ENCODE assay signal across 21 cellular contexts in genomic region chr2:28477645-28478044, GRCh38. TPM values are rescaled to one million over a fixed set of nuclear protein-coding genes. Genes with fewer than 3 reads are reported as not detected.
A peak's percentile ranks its signal among the peaks of the same experiment; 100 is the strongest.
DNase-seq lines count a peak whose midpoint lies in the region; ATAC-seq, FAIRE-seq and TF ChIP-seq lines count a peak whose summit lies in the region.
"Had no signal": no experiment of that assay in that cellular context is flagged by ENCODE, and none has a peak within 500 bp of the region (broad histone marks: within the 10 kb centered on the region; RNA-seq: fewer than 3 reads in every experiment).

No MANE protein-coding gene starts in this region.

- ATAC-seq in A549 = peak; percentile 31 to 55; a peak in 3 of 6 replicates
- peak; percentile 16 for ATAC-seq in stimulated activated memory B cell treated with anti-CD40 and anti-IgM and Interleukin-4, amounts not matched to agents 10 μg/mL and 1 μg/mL and 100 μg/mL, for 72 hours
- ATAC-seq: HepG2 had no signal

- H3K79me2 ChIP-seq in KMS-11 (ENCODE audit: insufficient read depth, low read depth) = no peaks in the 10 kb centered on the region
- no peaks in the 10 kb centered on the region for H3K79me2 ChIP-seq in GM23248 (ENCODE audit: insufficient read depth)

- peaks cover 13% of the 10 kb centered on the region for H3K27me3 Mint-ChIP-seq in stimulated activated memory B cell treated with anti-CD40 and anti-IgM and Interleukin-4, amounts not matched to agents 10 μg/mL and 1 μg/mL and 100 μg/mL, for 72 hours
- H3K27me3 Mint-ChIP-seq in activated T-helper 2 cell treated with anti-CD3 and anti-CD28 coated beads, Interferon-gamma antibody, Interleukin-2, Interleukin-4, amounts not matched to agents 10 μg/mL and 5 μg/mL and 100 μg/mL, durations not matched to agents 14 hours and 24 hours and 36 hours (ENCODE audit: low read depth) = peaks cover 5% of the 10 kb centered on the region
- H3K27me3 Mint-ChIP-seq: CD4-positive, alpha-beta T cell had no signal

- no peak for TF ChIP-seq EP300 in A549 (IDR thresholded peaks at IDR 0.05)

- no peak overlapping the region for H3K4me2 ChIP-seq in A549
- H3K4me2 ChIP-seq in KMS-11 = no peak overlapping the region; the same call in 1 of the 2 replicates
- H3K4me2 ChIP-seq in GM23248 (ENCODE audit: unreplicated experiment) = no peak overlapping the region

- H3K9ac ChIP-seq in KMS-11 (no peak overlapping the region), GM23248 (no peak overlapping the region)

- in situ Hi-C loops in GM23248 (cut with MboI) = no loop called here

- no peaks in the 10 kb centered on the region for H4K20me1 ChIP-seq in KMS-11 (ENCODE audit: insufficient read depth)
- H4K20me1 ChIP-seq in GM23248 (ENCODE audit: insufficient read depth) = no peaks in the 10 kb centered on the region

- intact Hi-C loops in activated T-helper 2 cell treated with anti-CD3 and anti-CD28 coated beads, Interferon-gamma antibody, Interleukin-2, Interleukin-4, amounts not matched to agents 10 μg/mL and 5 μg/mL and 100 μg/mL, durations not matched to agents 14 hours and 24 hours and 36 hours (cut with micrococcal nuclease) = no loop called here

- H3K27me3 ChIP-seq in KMS-11 (ENCODE audit: insufficient read depth, low read depth) = no peaks in the 10 kb centered on the region
- peaks cover 4% of the 10 kb centered on the region; the same call in 1 of the 2 replicates for H3K27me3 ChIP-seq in GM23248 (replicated peaks; ENCODE audit: insufficient read depth)

- H3K36me3 Mint-ChIP-seq in stimulated activated memory B cell treated with anti-CD40 and anti-IgM and Interleukin-4, amounts not matched to agents 10 μg/mL and 1 μg/mL and 100 μg/mL, for 72 hours = no peaks in the 10 kb centered on the region
- no peaks in the 10 kb centered on the region for H3K36me3 Mint-ChIP-seq in activated T-helper 2 cell treated with anti-CD3 and anti-CD28 coated beads, Interferon-gamma antibody, Interleukin-2, Interleukin-4, amounts not matched to agents 10 μg/mL and 5 μg/mL and 100 μg/mL, durations not matched to agents 14 hours and 24 hours and 36 hours (ENCODE audit: low read depth)
- H3K36me3 Mint-ChIP-seq: IgD-negative memory B cell had no signal

- H3K36me3 ChIP-seq in KMS-11 (ENCODE audit: insufficient read depth) (no peaks in the 10 kb centered on the region), GM23248 (ENCODE audit: low read depth) (no peaks in the 10 kb centered on the region)

- DNase-seq in A549 (ENCODE audit: low read depth in 1 of 2, low spot score in 1 of 2) = no peak
- DNase-seq in islet precursor cell = peak; percentile 43
- DNase-seq in activated T-helper 2 cell treated with anti-CD3 and anti-CD28 coated beads, Interferon-gamma antibody, Interleukin-2, Interleukin-4, amounts not matched to agents 10 μg/mL and 5 μg/mL and 100 μg/mL, durations not matched to agents 14 hours and 24 hours and 36 hours (ENCODE audit: low spot score) = no peak
- DNase-seq in GM23248 = no peak
- DNase-seq: AML-193; Caco-2; CD4-positive, alpha-beta T cell; DMS153; DMS79; GDM1; H9 had no signal

- H3K27ac ChIP-seq in A549 (no peak overlapping the region), KMS-11 (no peak overlapping the region), GM23248 (no peak overlapping the region)
- H3K27ac ChIP-seq: C4-2B had no signal

- 39% methylated on average over 3 of the region's 3 CpGs for WGBS in A549 (ENCODE audit: missing lambda C conversion rate)
- WGBS in GM23248 (ENCODE audit: low coverage in 1 of 2, low lambda C conversion rate in 2 of 2, missing lambda C conversion rate in 2 of 2), 2 experiments = 30 to 33% methylated on average over 3 of the region's 3 CpGs

- no peaks in the 10 kb centered on the region for H3F3A ChIP-seq in GM23248 (ENCODE audit: insufficient read depth)

- CTCF ChIA-PET in A549 (lab: Yijun Ruan, JAX) = no interaction called here

- no peak for TF ChIP-seq POLR2A in A549 (IDR thresholded peaks at IDR 0.05; ENCODE audit: low read length)

- H3K9me3 ChIP-seq in A549 = peaks cover 2% of the 10 kb centered on the region; the same call in 2 of the 3 replicates
- no peaks in the 10 kb centered on the region for H3K9me3 ChIP-seq in GM23248 (ENCODE audit: low read depth)

- H3K4me1 ChIP-seq in A549 = no peaks in the 10 kb centered on the region
- H3K4me1 ChIP-seq in KMS-11 (ENCODE audit: low read depth, poor library complexity, severe bottlenecking) = peaks cover 13% of the 10 kb centered on the region
- no peaks in the 10 kb centered on the region for H3K4me1 ChIP-seq in GM23248 (ENCODE audit: insufficient read depth)

- TF ChIP-seq CTCF in A549 (IDR thresholded peaks at IDR 0.05) = no peak
- TF ChIP-seq CTCF in KMS-11 (conservative IDR thresholded peaks at IDR 0.05; ENCODE audit: low read depth, low read length) = no peak

- H3K27ac Mint-ChIP-seq in stimulated activated memory B cell treated with anti-CD40 and anti-IgM and Interleukin-4, amounts not matched to agents 10 μg/mL and 1 μg/mL and 100 μg/mL, for 72 hours = no peak overlapping the region
- H3K27ac Mint-ChIP-seq in activated T-helper 2 cell treated with anti-CD3 and anti-CD28 coated beads, Interferon-gamma antibody, Interleukin-2, Interleukin-4, amounts not matched to agents 10 μg/mL and 5 μg/mL and 100 μg/mL, durations not matched to agents 14 hours and 24 hours and 36 hours = no peak overlapping the region
- H3K27ac Mint-ChIP-seq: CD4-positive, alpha-beta T cell; H9; IgD-negative memory B cell had no signal

- POLR2A ChIA-PET in A549 (lab: Yijun Ruan, JAX) = no interaction called here

- H3K4me3 ChIP-seq in A549 (no peak overlapping the region), KMS-11 (IDR thresholded peaks at IDR 0.05; ENCODE audit: insufficient read depth, low read depth, low read length) (no peak overlapping the region), GM23248 (no peak overlapping the region)

- H2AFZ ChIP-seq in KMS-11 (ENCODE audit: low read depth) (peak overlapping the region; percentile 30; the same call in 1 of the 2 replicates), GM23248 (no peak overlapping the region)

- peaks cover 2% of the 10 kb centered on the region for H3K9me3 Mint-ChIP-seq in stimulated activated memory B cell treated with anti-CD40 and anti-IgM and Interleukin-4, amounts not matched to agents 10 μg/mL and 1 μg/mL and 100 μg/mL, for 72 hours
- peaks cover 16% of the 10 kb centered on the region for H3K9me3 Mint-ChIP-seq in activated T-helper 2 cell treated with anti-CD3 and anti-CD28 coated beads, Interferon-gamma antibody, Interleukin-2, Interleukin-4, amounts not matched to agents 10 μg/mL and 5 μg/mL and 100 μg/mL, durations not matched to agents 14 hours and 24 hours and 36 hours
- H3K9me3 Mint-ChIP-seq: CD4-positive, alpha-beta T cell had no signal

- FAIRE-seq in A549 (lab: Jason Lieb, UNC) = no peak
- FAIRE-seq: A204.1, D721Med, GM12892, GM18507, H1, HepG2 had no signal

- H3K4me1 Mint-ChIP-seq in stimulated activated memory B cell treated with anti-CD40 and anti-IgM and Interleukin-4, amounts not matched to agents 10 μg/mL and 1 μg/mL and 100 μg/mL, for 72 hours = no peaks in the 10 kb centered on the region
- H3K4me1 Mint-ChIP-seq in activated T-helper 2 cell treated with anti-CD3 and anti-CD28 coated beads, Interferon-gamma antibody, Interleukin-2, Interleukin-4, amounts not matched to agents 10 μg/mL and 5 μg/mL and 100 μg/mL, durations not matched to agents 14 hours and 24 hours and 36 hours (ENCODE audit: low read depth) = peaks cover 16% of the 10 kb centered on the region
- H3K4me1 Mint-ChIP-seq: H9, IgD-negative memory B cell had no signal

- no peaks in the 10 kb centered on the region for H3K9me2 ChIP-seq in GM23248 (ENCODE audit: insufficient read depth)

- H3K4me3 Mint-ChIP-seq in stimulated activated memory B cell treated with anti-CD40 and anti-IgM and Interleukin-4, amounts not matched to agents 10 μg/mL and 1 μg/mL and 100 μg/mL, for 72 hours = no peak overlapping the region
- no peak overlapping the region for H3K4me3 Mint-ChIP-seq in activated T-helper 2 cell treated with anti-CD3 and anti-CD28 coated beads, Interferon-gamma antibody, Interleukin-2, Interleukin-4, amounts not matched to agents 10 μg/mL and 5 μg/mL and 100 μg/mL, durations not matched to agents 14 hours and 24 hours and 36 hours (ENCODE audit: low read depth)
- H3K4me3 Mint-ChIP-seq: CD4-positive, alpha-beta T cell; H9 had no signal

- no peak for TF ChIP-seq RAD21 in A549 (conservative IDR thresholded peaks at IDR 0.05 in 1 of 2, IDR thresholded peaks at IDR 0.05 in 1 of 2)

TF ChIP-seq in A549, 52 proteins besides CTCF, POLR2A, EP300 and RAD21 (continues in another document):
- TF ChIP-seq HDAC2 (IDR thresholded peaks at IDR 0.05) (no peak), E2F6 (IDR thresholded peaks at IDR 0.05; ENCODE audit: borderline replicate concordance, low read depth) (no peak), MAFK (IDR thresholded peaks at IDR 0.05; ENCODE audit: partially characterized antibody) (no peak), HEYL (CRISPR knock-in tag; IDR thresholded peaks at IDR 0.05) (no peak), SREBF2 (IDR thresholded peaks at IDR 0.05) (no peak), CBX2 (IDR thresholded peaks at IDR 0.05; ENCODE audit: borderline replicate concordance, low read depth) (no peak), SMC3 (IDR thresholded peaks at IDR 0.05) (no peak), ZFP36 (IDR thresholded peaks at IDR 0.05; ENCODE audit: borderline replicate concordance, partially characterized antibody) (no peak), MYC (IDR thresholded peaks at IDR 0.05; ENCODE audit: borderline replicate concordance, low read length) (no peak), NPAS2 (CRISPR knock-in tag; IDR thresholded peaks at IDR 0.05; ENCODE audit: borderline replicate concordance) (no peak), NFE2L2 (conservative IDR thresholded peaks at IDR 0.05; ENCODE audit: low read length) (no peak), RARB (CRISPR knock-in tag; IDR thresholded peaks at IDR 0.05) (no peak)

RNA-seq across cellular contexts. Expression of gene PLB1, which starts 18.2 kb away (rescaled TPM):
- polyA plus RNA-seq in A549 (2011; rRNA removed) (0.26 and 0.34 TPM in 2 replicates), A549 (2017; fragmentation: RNase III; extraction: RNeasy Plus Mini Kit Qiagen cat#74134 plus additional on column Dnase treatment) (0.81 to 1.4 TPM (median 1.2 TPM) in 3 replicates), GM23248 (2016; fragmentation: Nextera tagmentation; extraction: Ambion mirVana) (0.25 and 0.44 TPM in 2 replicates)
- polyA plus RNA-seq in A549 (2012; cell fraction: cytosol; rRNA removed) = 0.13 and 0.19 TPM in 2 replicates
- polyA plus RNA-seq in A549 (2012; cell fraction: nucleus; rRNA removed) = 0.37 and 0.75 TPM in 2 replicates
- polyA minus RNA-seq in A549 (2011; rRNA and poly(A)+ RNA removed) = 0.68 and 1.3 TPM in 2 replicates
- 1.8 and 2.0 TPM in 2 replicates for total RNA-seq in activated T-helper 2 cell treated with anti-CD3 and anti-CD28 coated beads, Interferon-gamma antibody, Interleukin-2, Interleukin-4, amounts not matched to agents 10 μg/mL and 5 μg/mL and 100 μg/mL, durations not matched to agents 14 hours and 24 hours and 36 hours
- 0.11 and 0.38 TPM in 2 replicates for total RNA-seq in GM23248 (2014; rRNA removed; shearing (Covaris generic))
- total RNA-seq: H9 had no signal
- polyA plus RNA-seq: IgD-negative memory B cell had no signal
